ENCODE assay signal across 1 cellular context in genomic region chr2:98608962-98609604, GRCh38.
TF ChIP-seq lines count a peak whose summit lies in the region.

No MANE protein-coding gene starts in this region.

TF ChIP-seq in K562, 482 proteins besides CTCF, POLR2A, EP300 and RAD21 (continued from another document):
- TF ChIP-seq JUND (IDR thresholded peaks at IDR 0.05; ENCODE audit: borderline replicate concordance, low read depth, low read length) (no peak), JUND (tag; IDR thresholded peaks at IDR 0.05; ENCODE audit: borderline replicate concordance, low read depth, low read length) (no peak), ARID1B (IDR thresholded peaks at IDR 0.05) (no peak)
- TF ChIP-seq, protein P1, sequence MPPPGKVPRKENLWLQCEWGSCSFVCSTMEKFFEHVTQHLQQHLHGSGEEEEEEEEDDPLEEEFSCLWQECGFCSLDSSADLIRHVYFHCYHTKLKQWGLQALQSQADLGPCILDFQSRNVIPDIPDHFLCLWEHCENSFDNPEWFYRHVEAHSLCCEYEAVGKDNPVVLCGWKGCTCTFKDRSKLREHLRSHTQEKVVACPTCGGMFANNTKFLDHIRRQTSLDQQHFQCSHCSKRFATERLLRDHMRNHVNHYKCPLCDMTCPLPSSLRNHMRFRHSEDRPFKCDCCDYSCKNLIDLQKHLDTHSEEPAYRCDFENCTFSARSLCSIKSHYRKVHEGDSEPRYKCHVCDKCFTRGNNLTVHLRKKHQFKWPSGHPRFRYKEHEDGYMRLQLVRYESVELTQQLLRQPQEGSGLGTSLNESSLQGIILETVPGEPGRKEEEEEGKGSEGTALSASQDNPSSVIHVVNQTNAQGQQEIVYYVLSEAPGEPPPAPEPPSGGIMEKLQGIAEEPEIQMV (tag; conservative IDR thresholded peaks at IDR 0.05; ENCODE audit: low read depth): no peak
- TF ChIP-seq, protein P2, sequence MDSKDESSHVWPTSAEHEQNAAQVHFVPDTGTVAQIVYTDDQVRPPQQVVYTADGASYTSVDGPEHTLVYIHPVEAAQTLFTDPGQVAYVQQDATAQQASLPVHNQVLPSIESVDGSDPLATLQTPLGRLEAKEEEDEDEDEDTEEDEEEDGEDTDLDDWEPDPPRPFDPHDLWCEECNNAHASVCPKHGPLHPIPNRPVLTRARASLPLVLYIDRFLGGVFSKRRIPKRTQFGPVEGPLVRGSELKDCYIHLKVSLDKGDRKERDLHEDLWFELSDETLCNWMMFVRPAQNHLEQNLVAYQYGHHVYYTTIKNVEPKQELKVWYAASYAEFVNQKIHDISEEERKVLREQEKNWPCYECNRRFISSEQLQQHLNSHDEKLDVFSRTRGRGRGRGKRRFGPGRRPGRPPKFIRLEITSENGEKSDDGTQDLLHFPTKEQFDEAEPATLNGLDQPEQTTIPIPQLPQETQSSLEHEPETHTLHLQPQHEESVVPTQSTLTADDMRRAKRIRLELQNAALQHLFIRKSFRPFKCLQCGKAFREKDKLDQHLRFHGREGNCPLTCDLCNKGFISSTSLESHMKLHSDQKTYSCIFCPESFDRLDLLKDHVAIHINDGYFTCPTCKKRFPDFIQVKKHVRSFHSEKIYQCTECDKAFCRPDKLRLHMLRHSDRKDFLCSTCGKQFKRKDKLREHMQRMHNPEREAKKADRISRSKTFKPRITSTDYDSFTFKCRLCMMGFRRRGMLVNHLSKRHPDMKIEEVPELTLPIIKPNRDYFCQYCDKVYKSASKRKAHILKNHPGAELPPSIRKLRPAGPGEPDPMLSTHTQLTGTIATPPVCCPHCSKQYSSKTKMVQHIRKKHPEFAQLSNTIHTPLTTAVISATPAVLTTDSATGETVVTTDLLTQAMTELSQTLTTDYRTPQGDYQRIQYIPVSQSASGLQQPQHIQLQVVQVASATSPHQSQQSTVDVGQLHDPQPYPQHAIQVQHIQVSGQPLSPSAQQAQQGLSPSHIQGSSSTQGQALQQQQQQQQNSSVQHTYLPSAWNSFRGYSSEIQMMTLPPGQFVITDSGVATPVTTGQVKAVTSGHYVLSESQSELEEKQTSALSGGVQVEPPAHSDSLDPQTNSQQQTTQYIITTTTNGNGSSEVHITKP (IDR thresholded peaks at IDR 0.05; ENCODE audit: partially characterized antibody): peak; percentile 21
- TF ChIP-seq, protein P3, sequence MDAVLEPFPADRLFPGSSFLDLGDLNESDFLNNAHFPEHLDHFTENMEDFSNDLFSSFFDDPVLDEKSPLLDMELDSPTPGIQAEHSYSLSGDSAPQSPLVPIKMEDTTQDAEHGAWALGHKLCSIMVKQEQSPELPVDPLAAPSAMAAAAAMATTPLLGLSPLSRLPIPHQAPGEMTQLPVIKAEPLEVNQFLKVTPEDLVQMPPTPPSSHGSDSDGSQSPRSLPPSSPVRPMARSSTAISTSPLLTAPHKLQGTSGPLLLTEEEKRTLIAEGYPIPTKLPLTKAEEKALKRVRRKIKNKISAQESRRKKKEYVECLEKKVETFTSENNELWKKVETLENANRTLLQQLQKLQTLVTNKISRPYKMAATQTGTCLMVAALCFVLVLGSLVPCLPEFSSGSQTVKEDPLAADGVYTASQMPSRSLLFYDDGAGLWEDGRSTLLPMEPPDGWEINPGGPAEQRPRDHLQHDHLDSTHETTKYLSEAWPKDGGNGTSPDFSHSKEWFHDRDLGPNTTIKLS (IDR thresholded peaks at IDR 0.05; ENCODE audit: borderline replicate concordance, low read depth): no peak
